In genomic region chr15:90232941-90233700, GRCh38 we compare ENCODE assay signal across 9 cellular contexts. TPM values are rescaled to one million over a fixed set of nuclear protein-coding genes. Genes with fewer than 3 reads are reported as not detected.
A peak's percentile ranks its signal among the peaks of the same experiment; 100 is the strongest.
DNase-seq lines count a peak whose midpoint lies in the region; ATAC-seq, FAIRE-seq and TF ChIP-seq lines count a peak whose summit lies in the region.
"Had no signal": no experiment of that assay in that cellular context is flagged by ENCODE, and none has a peak within 500 bp of the region (broad histone marks: within the 10 kb centered on the region; RNA-seq: fewer than 3 reads in every experiment).

No MANE protein-coding gene starts in this region.

- no peaks in the 10 kb centered on the region for H3K9me2 ChIP-seq in PC-3 (replicated peaks; ENCODE audit: low read length)

- H3K4me3 ChIP-seq in PC-3 (ENCODE audit: low read length), result peak overlapping the region; percentile 92
- peak overlapping the region; percentile 78 for H3K4me3 ChIP-seq in parathyroid adenoma (ENCODE audit: low read depth, low read length)

- no peaks in the 10 kb centered on the region for H4K20me1 ChIP-seq in PC-3 (ENCODE audit: low read length)

- H3K27ac ChIP-seq in PC-3 (ENCODE audit: low read length) (peak overlapping the region; percentile 89), parathyroid adenoma (peak overlapping the region; percentile 84)

- intact Hi-C loops in PC-3 (cut with micrococcal nuclease), result loop anchor here (5.0 kb wide), 2 partner anchors 34 to 91 kb away; partner anchors contain the start of gene NGRN

- no peaks in the 10 kb centered on the region for H3K27me3 ChIP-seq in PC-3 (ENCODE audit: low read length)
- no peaks in the 10 kb centered on the region for H3K27me3 ChIP-seq in parathyroid adenoma (ENCODE audit: control insufficient read depth, insufficient read depth, low read length)

- H3K4me2 ChIP-seq in PC-3 (ENCODE audit: low read length) (peak overlapping the region; percentile 89), parathyroid adenoma (ENCODE audit: low read length) (peak overlapping the region; percentile 86)

- CTCF ChIA-PET in PC-3 (lab: Charles Lee), result interaction anchor here (0.6 to 2.7 kb wide), 3 partner anchors 35 to 249 kb away, joined by 4 to 12 read pairs (median 9); no protein-coding TSS in a partner anchor

- TF ChIP-seq CTCF in PC-3 (conservative IDR thresholded peaks at IDR 0.05; ENCODE audit: low read depth, low read length), result peak; percentile 45; the same call in 1 of the 2 replicates
- TF ChIP-seq CTCF in parathyroid adenoma (IDR thresholded peaks at IDR 0.05), result peak; percentile 44

- H3K9me3 ChIP-seq in PC-3 (ENCODE audit: low read length) (no peaks in the 10 kb centered on the region), parathyroid adenoma (ENCODE audit: control insufficient read depth, low read length) (no peaks in the 10 kb centered on the region)

- H2AFZ ChIP-seq in PC-3 (ENCODE audit: low read length) (peak overlapping the region; percentile 44; the same call in 1 of the 2 replicates), parathyroid adenoma (peak overlapping the region; percentile 83)

- H3K9ac ChIP-seq in PC-3 (ENCODE audit: low read length), result peak overlapping the region; percentile 91
- H3K9ac ChIP-seq in parathyroid adenoma, result peak overlapping the region; percentile 64

- ATAC-seq in GM18519 (IDR thresholded peaks at IDR 0.05; ENCODE audit: low FRiP score, unreplicated experiment) (peak; percentile 6), HG03066 (IDR thresholded peaks at IDR 0.05; ENCODE audit: low read depth, unreplicated experiment) (peak; percentile 38), PC-3 (peak; percentile 51)

- peak; percentile 55 for DNase-seq in AG08395 (ENCODE audit: low spot score)
- peak; percentile 60 for DNase-seq in PC-3
- peak; percentile 88 for DNase-seq in activated effector memory CD4-positive, alpha-beta T cell treated with anti-CD3 and anti-CD28 coated beads, Interleukin-2, amount 50 U/mL, for 16 hours
- DNase-seq in germinal center (ENCODE audit: low spot score), result peak; percentile 46
- DNase-seq in urothelium cell line (ENCODE audit: low spot score), result peak; percentile 75

- no peak for FAIRE-seq in urothelium cell line (lab: Jason Lieb, UNC)
- FAIRE-seq: TTC549 had no signal

- H3F3A ChIP-seq in PC-3 (ENCODE audit: low read length, unreplicated experiment), result no peaks in the 10 kb centered on the region

- H3K36me3 ChIP-seq in PC-3 (ENCODE audit: low read depth, low read length) (peaks cover 22% of the 10 kb centered on the region), parathyroid adenoma (ENCODE audit: control insufficient read depth, insufficient read depth, low read length) (no peaks in the 10 kb centered on the region)

- POLR2A ChIA-PET in PC-3 (lab: Charles Lee; ENCODE audit: unreplicated experiment), result interaction anchor here (0.5 to 1.0 kb wide), 10 partner anchors 22 to 1145 kb away, joined by 3 to 11 read pairs (median 4); partner anchors contain the start of genes ABHD2, SEMA4B and ZNF774

- BruUV-seq in PC-3 (replicated peaks; lab: Mats Ljungman, UMichigan), result TSS peak; percentile 34

- H3K79me2 ChIP-seq in PC-3 (ENCODE audit: low read length), result peaks cover 46% of the 10 kb centered on the region
- no peaks in the 10 kb centered on the region for H3K79me2 ChIP-seq in parathyroid adenoma

- peaks cover 27% of the 10 kb centered on the region for H3K4me1 ChIP-seq in PC-3 (ENCODE audit: insufficient read depth, low read length)
- peaks cover 9% of the 10 kb centered on the region for H3K4me1 ChIP-seq in parathyroid adenoma

RNA-seq across cellular contexts. Expression of gene CIB1, which starts 0.6 kb away (rescaled TPM):
- total RNA-seq in PC-3 (2014; rRNA removed), result 83.7 and 85.8 TPM in 2 replicates

RNA-seq across cellular contexts. Expression of gene GDPGP1, which starts 0.9 kb away (rescaled TPM):
- total RNA-seq in PC-3 (2014; rRNA removed), result 6.6 and 11.0 TPM in 2 replicates

RNA-seq across cellular contexts. Expression of gene TTLL13, which starts 16.2 kb away (rescaled TPM):
- total RNA-seq in PC-3 (2014; rRNA removed), result not detected in 2 replicates

RNA-seq across cellular contexts. Expression of gene SEMA4B, which starts 32.0 kb away (rescaled TPM):
- 114 and 175 TPM in 2 replicates for total RNA-seq in PC-3 (2014; rRNA removed)

RNA-seq across cellular contexts. Expression of gene NGRN, which starts 32.4 kb away (rescaled TPM):
- 99.3 and 114 TPM in 2 replicates for total RNA-seq in PC-3 (2014; rRNA removed)

Comparison
In these comparisons a context has a peak if more than half of its experiments do, and no peak if none do; other contexts are left out.
1. Peak in every context shown above with its lines: DNase-seq, ATAC-seq, H3K4me3 ChIP-seq and H3K27ac ChIP-seq.